In genomic region chr2:121736462-121737336, GRCh38 we compare ENCODE assay signal across 8 cellular contexts. TPM values are rescaled to one million over a fixed set of nuclear protein-coding genes. Genes with fewer than 3 reads are reported as not detected.
DNase-seq lines count a peak whose midpoint lies in the region; ATAC-seq and TF ChIP-seq lines count a peak whose summit lies in the region.

Gene NIFK (minus strand): TSS chr2:121736875. CDS start chr2:121736850, 25 bp downstream.

- ATAC-seq in GM21737 (IDR thresholded peaks at IDR 0.05; ENCODE audit: unreplicated experiment): peak; percentile 92

- no peaks in the 10 kb centered on the region for H3K27me3 ChIP-seq in mucosa of rectum (ENCODE audit: control insufficient read depth in 2 of 2, insufficient read depth in 2 of 2, low read length in 2 of 2)

- peak within 1 kb of the TSS; percentile 72 to 86 for H3K27ac ChIP-seq in mucosa of rectum (ENCODE audit: low read depth in 2 of 2, low read length in 2 of 2)

- H3K9me3 Mint-ChIP-seq in activated T-cell treated with anti-CD3 and anti-CD28 coated beads, Interleukin-2, amount 50 U/mL, for 24 hours: no peaks in the 10 kb centered on the region

- peak within 1 kb of the TSS; percentile 99 for H3K4me3 Mint-ChIP-seq in activated T-cell treated with anti-CD3 and anti-CD28 coated beads, Interleukin-2, amount 50 U/mL, for 24 hours

- peak; percentile 90 for DNase-seq in DMS53 treated with DMSO at 0.1 percent for 48 hours (lab: John Stamatoyannopoulos, UW; ENCODE audit: unreplicated experiment)
- DNase-seq in KG1 (lab: John Stamatoyannopoulos, UW): peak; percentile 92
- DNase-seq in activated T-cell treated with anti-CD3 and anti-CD28 coated beads, Interleukin-2, amount 50 U/mL, for 24 hours: peak; percentile 100
- peak; percentile 99 for DNase-seq in erythroblast (lab: John Stamatoyannopoulos, UW)
- DNase-seq in stimulated activated CD8-positive, alpha-beta memory T cell treated with anti-CD3 and anti-CD28 coated beads, Interleukin-4, amount 100 ng/mL, for 4 hours (ENCODE audit: low read depth in 2 of 2, low spot score in 1 of 2): peak; percentile 99 to 100

- H3K4me1 ChIP-seq in mucosa of rectum (ENCODE audit: control insufficient read depth in 2 of 2, insufficient read depth in 2 of 2, low read length in 2 of 2): peaks cover 0 to 3% of the 10 kb centered on the region in 2 donors

- peak; percentile 71 for TF ChIP-seq POLR2A in erythroblast (IDR thresholded peaks at IDR 0.05; ENCODE audit: low read length)

- H3K9me3 ChIP-seq in mucosa of rectum (ENCODE audit: control insufficient read depth in 2 of 2, low read length in 2 of 2): no peaks in the 10 kb centered on the region

- peaks cover 7 to 15% of the 10 kb centered on the region in 2 donors for H3K36me3 ChIP-seq in mucosa of rectum (ENCODE audit: control insufficient read depth in 2 of 2, insufficient read depth in 2 of 2, low read length in 2 of 2)

- peaks cover 49% of the 10 kb centered on the region for H3K36me3 Mint-ChIP-seq in activated T-cell treated with anti-CD3 and anti-CD28 coated beads, Interleukin-2, amount 50 U/mL, for 24 hours (ENCODE audit: low read depth)

- H3K4me1 Mint-ChIP-seq in activated T-cell treated with anti-CD3 and anti-CD28 coated beads, Interleukin-2, amount 50 U/mL, for 24 hours (ENCODE audit: low read depth): peaks cover 44% of the 10 kb centered on the region

- H3K27me3 Mint-ChIP-seq in activated T-cell treated with anti-CD3 and anti-CD28 coated beads, Interleukin-2, amount 50 U/mL, for 24 hours: no peaks in the 10 kb centered on the region

- H3K4me3 ChIP-seq in mucosa of rectum (ENCODE audit: low read length in 2 of 2): peak within 1 kb of the TSS; percentile 94 to 99

- peak within 1 kb of the TSS; percentile 80 to 95 for H3K9ac ChIP-seq in mucosa of rectum (ENCODE audit: low read depth in 1 of 2, low read length in 2 of 2)

- peak within 1 kb of the TSS; percentile 98 for H3K27ac Mint-ChIP-seq in activated T-cell treated with anti-CD3 and anti-CD28 coated beads, Interleukin-2, amount 50 U/mL, for 24 hours

TF ChIP-seq in PFSK-1, 5 proteins besides CTCF, POLR2A, EP300 and RAD21:
- peak; percentile 80 for TF ChIP-seq FOXP2 (optimal IDR thresholded peaks at IDR 0.05; ENCODE audit: borderline replicate concordance, extremely low read depth, extremely low read length, insufficient read depth)
- no peak for TF ChIP-seq REST (IDR thresholded peaks at IDR 0.05; ENCODE audit: insufficient read depth in 1 of 2, low read depth in 2 of 2, low read length in 2 of 2)
- TF ChIP-seq POLR2AphosphoS5 (IDR thresholded peaks at IDR 0.05; ENCODE audit: low read depth, low read length): peak; percentile 91
- peak; percentile 53 for TF ChIP-seq SIN3A (IDR thresholded peaks at IDR 0.05; ENCODE audit: borderline replicate concordance, insufficient read depth, low read length)
- TF ChIP-seq TAF1 (IDR thresholded peaks at IDR 0.05; ENCODE audit: borderline replicate concordance, insufficient read depth, low read length): peak; percentile 80; the same call in 1 of the 2 replicates

RNA-seq across cellular contexts. Expression of gene NIFK, which starts in this region (rescaled TPM):
- 65.7 TPM for polyA plus RNA-seq in PFSK-1 (2012; ENCODE audit: insufficient read length, low read depth)

Comparison
In these comparisons a context has a peak if more than half of its experiments do, and no peak if none do; other contexts are left out.
1. Peak in every context shown above with its lines: DNase-seq, ATAC-seq, H3K4me3 ChIP-seq and H3K27ac ChIP-seq.